In genomic region chr3:5456199-5456598, GRCh38 we compare ENCODE assay signal across 18 cellular contexts.
DNase-seq lines count a peak whose midpoint lies in the region; ATAC-seq and TF ChIP-seq lines count a peak whose summit lies in the region.
"Had no signal": no experiment of that assay in that cellular context is flagged by ENCODE, and none has a peak within 500 bp of the region (broad histone marks: within the 10 kb centered on the region; RNA-seq: fewer than 3 reads in every experiment).

No MANE protein-coding gene starts in this region.

- H3K4me2 ChIP-seq in mammary epithelial cell (ENCODE audit: insufficient read depth, low read depth, low read length) (no peak overlapping the region), neuronal stem cell (ENCODE audit: insufficient read depth, low read length, poor library complexity, severe bottlenecking) (no peak overlapping the region)
- H3K4me2 ChIP-seq: SK-N-SH had no signal

- H2BK15ac ChIP-seq in neuronal stem cell (ENCODE audit: low read length), result no peak overlapping the region

- H3K18ac ChIP-seq in neuronal stem cell (ENCODE audit: low read length), result no peak overlapping the region

- peak; percentile 89 for ATAC-seq in GM18519 (IDR thresholded peaks at IDR 0.05; ENCODE audit: low FRiP score, unreplicated experiment)
- peak; percentile 68 for ATAC-seq in GM21390 (IDR thresholded peaks at IDR 0.05; ENCODE audit: unreplicated experiment)
- peak; percentile 83 for ATAC-seq in HG02938 (IDR thresholded peaks at IDR 0.05; ENCODE audit: unreplicated experiment)
- ATAC-seq in HG03565 (IDR thresholded peaks at IDR 0.05; ENCODE audit: unreplicated experiment), result peak; percentile 74
- no peak for ATAC-seq in left ventricle myocardium superior
- ATAC-seq: naive thymus-derived CD4-positive, alpha-beta T cell had no signal

- dilution Hi-C loops in mammary epithelial cell (cut with HindIII; ENCODE audit: low sequenced_read_pairs), result no loop called here

- H3K36me3 ChIP-seq in mammary epithelial cell (ENCODE audit: insufficient read depth, low read length) (no peaks in the 10 kb centered on the region), neuronal stem cell (replicated peaks in 1 of 2; ENCODE audit: control insufficient read depth in 2 of 2, insufficient read depth in 2 of 2, low read length in 2 of 2) (no peaks in the 10 kb centered on the region)
- H3K36me3 ChIP-seq: Peyer's patch had no signal

- H3K79me1 ChIP-seq in neuronal stem cell (ENCODE audit: low read depth, low read length), result no peaks in the 10 kb centered on the region

- H3K4me3 ChIP-seq in mammary epithelial cell (replicated peaks in 1 of 3; ENCODE audit: insufficient read depth in 1 of 3, low read depth in 2 of 3, low read length in 3 of 3) (no peak overlapping the region), neuronal stem cell (ENCODE audit: low read length in 2 of 2) (no peak overlapping the region)
- H3K4me3 ChIP-seq: Peyer's patch had no signal

- H3K14ac ChIP-seq in neuronal stem cell (ENCODE audit: low read length), result no peak overlapping the region

- H3K23ac ChIP-seq in neuronal stem cell (ENCODE audit: low read depth, low read length, poor library complexity), result no peak overlapping the region

- no peaks in the 10 kb centered on the region for H3K79me2 ChIP-seq in mammary epithelial cell (ENCODE audit: insufficient read depth, low read length)
- H3K79me2 ChIP-seq: parathyroid adenoma had no signal

- in situ Hi-C loops in mammary epithelial cell (cut with MboI; ENCODE audit: low sequenced_read_pairs in 2 of 2), result no loop called here

- BruUV-seq in mammary epithelial cell (replicated peaks; lab: Mats Ljungman, UMichigan), result no TSS peak

- H3K4ac ChIP-seq in neuronal stem cell (ENCODE audit: low read length), result no peak overlapping the region

- H3K9me3 ChIP-seq in mammary epithelial cell (replicated peaks; ENCODE audit: insufficient read depth, low read length) (no peaks in the 10 kb centered on the region), neuronal stem cell (replicated peaks in 1 of 2; ENCODE audit: control insufficient read depth in 2 of 2, insufficient read depth in 1 of 2, low read depth in 1 of 2, low read length in 2 of 2) (no peaks in the 10 kb centered on the region)
- H3K9me3 ChIP-seq: Peyer's patch, SK-N-SH had no signal

- intact Hi-C loops in left ventricle myocardium superior (cut with micrococcal nuclease) (no loop called here), mammary epithelial cell (cut with micrococcal nuclease) (no loop called here)

- no peak overlapping the region for H2AFZ ChIP-seq in mammary epithelial cell (ENCODE audit: low read depth, low read length)
- no peak overlapping the region for H2AFZ ChIP-seq in neuronal stem cell (ENCODE audit: low read length)
- H2AFZ ChIP-seq: parathyroid adenoma had no signal

- no peak overlapping the region for H2AK5ac ChIP-seq in neuronal stem cell (ENCODE audit: low read depth, low read length)

- H3K9ac ChIP-seq in mammary epithelial cell (ENCODE audit: insufficient read depth, low read length) (no peak overlapping the region), neuronal stem cell (ENCODE audit: low read depth, low read length, poor library complexity) (no peak overlapping the region)
- H3K9ac ChIP-seq: parathyroid adenoma, SK-N-SH had no signal

- H3K27ac ChIP-seq in mammary epithelial cell (ENCODE audit: insufficient read depth, low read depth, low read length) (no peak overlapping the region), neuronal stem cell (replicated peaks; ENCODE audit: low read length) (no peak overlapping the region)
- H3K27ac ChIP-seq: parathyroid adenoma, Peyer's patch had no signal

- H4K8ac ChIP-seq in neuronal stem cell (ENCODE audit: low read depth, low read length), result no peak overlapping the region

- H3K27me3 ChIP-seq in mammary epithelial cell (ENCODE audit: insufficient read depth, low read length) (no peaks in the 10 kb centered on the region), neuronal stem cell (ENCODE audit: control insufficient read depth in 3 of 3, insufficient read depth in 3 of 3, low read depth in 1 of 3, low read length in 3 of 3) (no peaks in the 10 kb centered on the region)
- H3K27me3 ChIP-seq: Peyer's patch had no signal

- WGBS in mammary epithelial cell (ENCODE audit: low coverage, missing lambda C conversion rate), result 0% methylated on average over 1 of the region's 1 CpG
- WGBS in neuronal stem cell (ENCODE audit: extremely low coverage in 2 of 2, insufficient read length in 2 of 2, insufficient replicate concordance in 1 of 2), 2 donors, result no CpG with 5 or more reads among the region's 1 CpG

- H4K91ac ChIP-seq in neuronal stem cell (ENCODE audit: low read depth, low read length, poor library complexity), result no peak overlapping the region

- TF ChIP-seq CTCF in mammary epithelial cell (conservative IDR thresholded peaks at IDR 0.05 in 1 of 2, IDR thresholded peaks at IDR 0.05 in 1 of 2; ENCODE audit: extremely low read depth in 1 of 2, insufficient read depth in 1 of 2, low read depth in 1 of 2, low read length in 2 of 2), result no peak

- DNase-seq in left ventricle myocardium superior, result no peak
- no peak for DNase-seq in NCI-H187 (lab: John Stamatoyannopoulos, UW)
- DNase-seq in mammary epithelial cell, result no peak
- no peak for DNase-seq in neuronal stem cell (ENCODE audit: low spot score)
- DNase-seq: activated CD8-positive, alpha-beta memory T cell treated with anti-CD3 and anti-CD28 coated beads, Interleukin-2, amount 50 U/mL, for 4 hours; activated naive CD4-positive, alpha-beta T cell treated with anti-CD3 and anti-CD28 coated beads, Interleukin-2, amount 10 ng/mL, durations not matched to agents 7 days and 5 days; CD8-positive, alpha-beta memory T cell; DND-41; islet precursor cell; naive thymus-derived CD4-positive, alpha-beta T cell; Peyer's patch; SK-N-SH; stimulated activated CD4-positive, alpha-beta T cell treated with anti-CD3 and anti-CD28 coated beads, Interleukin-2, amount 100 ng/mL, for 48 hours had no signal

- H4K20me1 ChIP-seq in mammary epithelial cell (ENCODE audit: insufficient read depth, low read length), result no peaks in the 10 kb centered on the region

- H3K4me1 ChIP-seq in mammary epithelial cell (ENCODE audit: insufficient read depth, low read length), result no peaks in the 10 kb centered on the region
- no peaks in the 10 kb centered on the region for H3K4me1 ChIP-seq in neuronal stem cell (ENCODE audit: control insufficient read depth in 2 of 2, insufficient read depth in 1 of 2, low read depth in 1 of 2, low read length in 2 of 2)
- H3K4me1 ChIP-seq: parathyroid adenoma, Peyer's patch had no signal

- H2BK120ac ChIP-seq in neuronal stem cell (ENCODE audit: low read depth, low read length), result no peak overlapping the region

- CTCF ChIA-PET in mammary epithelial cell (lab: Charles Lee; ENCODE audit: low non-redundant PET), result no interaction called here

- no peak overlapping the region for H2BK12ac ChIP-seq in neuronal stem cell (ENCODE audit: low read length)

- H2BK5ac ChIP-seq in neuronal stem cell (ENCODE audit: low read length), result no peak overlapping the region
